In the genomic region with DNA sequence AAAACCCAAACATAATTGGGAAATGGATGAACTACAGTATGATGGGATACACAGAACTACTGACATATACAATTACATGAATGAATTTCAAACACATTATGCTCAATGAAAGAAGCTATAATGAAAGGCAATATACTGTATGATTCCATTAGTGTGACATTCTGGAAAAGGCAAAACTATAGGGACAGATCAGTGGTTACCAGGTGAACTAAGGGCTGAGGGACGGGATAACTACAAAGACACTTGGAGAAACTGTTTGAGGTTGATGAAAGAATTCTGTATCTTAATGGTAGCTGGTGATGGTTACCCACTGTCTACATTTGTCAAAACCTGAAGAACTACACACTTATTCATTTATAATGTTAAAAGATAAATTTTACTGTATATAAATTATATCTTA, we compare ENCODE assay signal across 1 cellular context.
TF ChIP-seq lines count a peak whose summit lies in the region.

No MANE protein-coding gene starts in this region.

TF ChIP-seq in GM12878, 131 proteins besides CTCF, POLR2A, EP300 and RAD21:
- TF ChIP-seq MEF2A (IDR thresholded peaks at IDR 0.05; ENCODE audit: insufficient read depth, low read depth, low read length) (no peak), SUPT20H (IDR thresholded peaks at IDR 0.05; ENCODE audit: borderline replicate concordance, control insufficient read depth, low read depth, low read length) (no peak), NBN (IDR thresholded peaks at IDR 0.05) (no peak), MTA2 (IDR thresholded peaks at IDR 0.05; ENCODE audit: low read depth) (no peak), HCFC1 (IDR thresholded peaks at IDR 0.05; ENCODE audit: low read length) (no peak), RUNX3 (IDR thresholded peaks at IDR 0.05; ENCODE audit: low read length) (no peak), ETV6 (conservative IDR thresholded peaks at IDR 0.05 in 1 of 2, IDR thresholded peaks at IDR 0.05 in 1 of 2; ENCODE audit: borderline replicate concordance in 1 of 2, low read depth in 1 of 2) (no peak), MXI1 (IDR thresholded peaks at IDR 0.05; ENCODE audit: low read depth, low read length) (no peak), WRNIP1 (IDR thresholded peaks at IDR 0.05; ENCODE audit: borderline replicate concordance, low read depth, low read length) (no peak), ZNF207 (IDR thresholded peaks at IDR 0.05; ENCODE audit: borderline replicate concordance) (no peak), BCL3 (IDR thresholded peaks at IDR 0.05; ENCODE audit: borderline replicate concordance, insufficient read depth, low read depth, low read length, poor library complexity, severe bottlenecking) (no peak), NFYA (IDR thresholded peaks at IDR 0.05; ENCODE audit: borderline replicate concordance, low read depth, low read length) (no peak), E2F4 (IDR thresholded peaks at IDR 0.05; ENCODE audit: low read depth, low read length) (no peak), LARP7 (IDR thresholded peaks at IDR 0.05) (no peak), ZBED1 (IDR thresholded peaks at IDR 0.05; ENCODE audit: borderline replicate concordance) (no peak), BRCA1 (IDR thresholded peaks at IDR 0.05; ENCODE audit: low read depth, low read length) (no peak), CBX3 (IDR thresholded peaks at IDR 0.05; ENCODE audit: borderline replicate concordance, low read depth) (no peak), IRF3 (IDR thresholded peaks at IDR 0.05) (no peak)
